In genomic region chr2:164969909-164970690, GRCh38 we compare ENCODE assay signal across 35 cellular contexts. TPM values are rescaled to one million over a fixed set of nuclear protein-coding genes. Genes with fewer than 3 reads are reported as not detected.
"Had no signal": no experiment of that assay in that cellular context is flagged by ENCODE, and none has a peak within 500 bp of the region (broad histone marks: within the 10 kb centered on the region; RNA-seq: fewer than 3 reads in every experiment).

No MANE protein-coding gene starts in this region.

- H3K9me3 ChIP-seq: body of pancreas, gastroesophageal sphincter, upper lobe of left lung, vagina had no signal

- H3K27me3 Mint-ChIP-seq: activated CD4-positive, alpha-beta memory T cell treated with anti-CD3 and anti-CD28 coated beads for 36 hours; activated CD4-positive, alpha-beta T cell treated with anti-CD3 and anti-CD28 coated beads, Interleukin-2, amount 10 ng/mL, durations not matched to agents 24 days and 14 days; activated naive CD8-positive, alpha-beta T cell; stimulated activated naive CD8-positive, alpha-beta T cell treated with anti-CD3 and anti-CD28 coated beads, Interleukin-15, amount 100 ng/mL, for 72 hours had no signal

- H3K4me1 Mint-ChIP-seq: activated CD4-positive, alpha-beta T cell treated with anti-CD3 and anti-CD28 coated beads, Interleukin-2, amount 10 ng/mL, durations not matched to agents 24 days and 14 days; nephron progenitor cell; stimulated activated naive CD8-positive, alpha-beta T cell treated with anti-CD3 and anti-CD28 coated beads, Interleukin-15, amount 100 ng/mL, for 72 hours had no signal

- H3K4me1 ChIP-seq: body of pancreas, upper lobe of left lung, vagina had no signal

- H3K36me3 ChIP-seq: cardiac muscle cell, gastroesophageal sphincter, upper lobe of left lung, vagina had no signal

- H3K27ac Mint-ChIP-seq: activated CD4-positive, alpha-beta memory T cell treated with anti-CD3 and anti-CD28 coated beads for 36 hours; activated CD4-positive, alpha-beta T cell treated with anti-CD3 and anti-CD28 coated beads, Interleukin-2, amount 10 ng/mL, durations not matched to agents 24 days and 14 days; activated naive CD8-positive, alpha-beta T cell; activated T-helper 1 cell treated with anti-CD3 and anti-CD28 coated beads, Interleukin-12 subunit alpha, Interleukin-12 subunit beta, Interleukin-2, Interleukin-4 antibody, amounts not matched to agents 30 ng/mL and 10 ng/mL and 1 ng/mL, durations not matched to agents 14 hours and 24 hours and 36 hours; nephron progenitor cell; T-helper 2 cell treated with Interferon-gamma antibody and Interleukin-4, amounts not matched to agents 5 μg/mL and 100 μg/mL, for 36 hours had no signal

- H3K4me3 Mint-ChIP-seq: activated CD4-positive, alpha-beta memory T cell treated with anti-CD3 and anti-CD28 coated beads for 36 hours; activated CD4-positive, alpha-beta T cell treated with anti-CD3 and anti-CD28 coated beads, Interleukin-2, amount 10 ng/mL, durations not matched to agents 24 days and 14 days; activated naive CD8-positive, alpha-beta T cell; activated T-helper 1 cell treated with anti-CD3 and anti-CD28 coated beads, Interleukin-12 subunit alpha, Interleukin-12 subunit beta, Interleukin-2, Interleukin-4 antibody, amounts not matched to agents 30 ng/mL and 10 ng/mL and 1 ng/mL, durations not matched to agents 14 hours and 24 hours and 36 hours; nephron progenitor cell; stimulated activated naive CD8-positive, alpha-beta T cell treated with anti-CD3 and anti-CD28 coated beads, Interleukin-15, amount 100 ng/mL, for 72 hours; T-helper 2 cell treated with Interferon-gamma antibody and Interleukin-4, amounts not matched to agents 5 μg/mL and 100 μg/mL, for 36 hours had no signal

- H3K9me3 Mint-ChIP-seq: activated CD4-positive, alpha-beta memory T cell treated with anti-CD3 and anti-CD28 coated beads for 36 hours; activated CD4-positive, alpha-beta T cell treated with anti-CD3 and anti-CD28 coated beads, Interleukin-2, amount 10 ng/mL, durations not matched to agents 24 days and 14 days; activated T-helper 1 cell treated with anti-CD3 and anti-CD28 coated beads, Interleukin-12 subunit alpha, Interleukin-12 subunit beta, Interleukin-2, Interleukin-4 antibody, amounts not matched to agents 30 ng/mL and 10 ng/mL and 1 ng/mL, durations not matched to agents 14 hours and 24 hours and 36 hours; nephron progenitor cell; T-helper 2 cell treated with Interferon-gamma antibody and Interleukin-4, amounts not matched to agents 5 μg/mL and 100 μg/mL, for 36 hours had no signal

- H3K4me3 ChIP-seq: body of pancreas, cardiac muscle cell, coronary artery, dorsolateral prefrontal cortex, gastroesophageal sphincter, hepatocyte, upper lobe of left lung, vagina had no signal

- H3K36me3 Mint-ChIP-seq: activated CD4-positive, alpha-beta memory T cell treated with anti-CD3 and anti-CD28 coated beads for 36 hours; activated naive CD8-positive, alpha-beta T cell had no signal

- H3K27me3 ChIP-seq: body of pancreas, cardiac muscle cell, dorsolateral prefrontal cortex, gastroesophageal sphincter, hepatocyte, upper lobe of left lung, vagina had no signal

- DNase-seq: activated CD4-positive, alpha-beta memory T cell treated with anti-CD3 and anti-CD28 coated beads for 36 hours; activated CD4-positive, alpha-beta T cell treated with anti-CD3 and anti-CD28 coated beads, Interleukin-2, amount 10 ng/mL, durations not matched to agents 24 days and 14 days; activated CD8-positive, alpha-beta memory T cell treated with anti-CD3 and anti-CD28 coated beads, Interleukin-2, amount 50 U/mL, for 4 hours; activated gamma-delta T cell treated with Interleukin-2 at 50 U/mL for 16 hours; activated T-cell treated with anti-CD3 and anti-CD28 coated beads, Interleukin-2, amount 50 U/mL, for 1 hour; anterior cingulate cortex; body of pancreas; cerebellar nuclear complex; dorsolateral prefrontal cortex; effector memory CD4-positive, alpha-beta T cell; erythroblast; islet precursor cell; left ventricle myocardium superior; nephron progenitor cell; nucleus accumbens; right cardiac atrium; stimulated activated CD4-positive, alpha-beta T cell treated with anti-CD3 and anti-CD28 coated beads, Interleukin-12 subunit alpha, Interleukin-12 subunit beta, amount 100 ng/mL, for 4 hours; stimulated activated CD4-positive, alpha-beta T cell treated with anti-CD3 and anti-CD28 coated beads, Interleukin-4, amount 100 ng/mL, for 1 hour; stimulated activated naive CD8-positive, alpha-beta T cell treated with anti-CD3 and anti-CD28 coated beads, Interleukin-15, amount 100 ng/mL, for 72 hours; substantia nigra; T-helper 1 cell; upper lobe of left lung had no signal

- H3K27ac ChIP-seq: body of pancreas, cardiac muscle cell, coronary artery, gastroesophageal sphincter, hepatocyte, upper lobe of left lung, vagina, VCaP had no signal

- ATAC-seq: activated CD4-positive, CD25-positive, alpha-beta regulatory T cell treated with anti-CD3 and anti-CD28 coated beads, Interleukin-2, amount 50 U/mL, for 24 hours; body of pancreas; gastroesophageal sphincter; left ventricle myocardium superior; right cardiac atrium; stimulated activated naive CD8-positive, alpha-beta T cell treated with anti-CD3 and anti-CD28 coated beads, Interleukin-15, amount 100 ng/mL, for 72 hours had no signal

RNA-seq across cellular contexts. Expression of gene SLC38A11, which starts 14.8 kb away (rescaled TPM):
- total RNA-seq: activated CD4-positive, alpha-beta memory T cell treated with anti-CD3 and anti-CD28 coated beads for 36 hours; activated CD4-positive, alpha-beta T cell treated with anti-CD3 and anti-CD28 coated beads, Interleukin-2, amount 10 ng/mL, durations not matched to agents 24 days and 14 days; activated CD8-positive, alpha-beta memory T cell treated with anti-CD3 and anti-CD28 coated beads for 36 hours; activated T-helper 1 cell treated with anti-CD3 and anti-CD28 coated beads, Interleukin-12 subunit alpha, Interleukin-12 subunit beta, Interleukin-2, Interleukin-4 antibody, amounts not matched to agents 30 ng/mL and 10 ng/mL and 1 ng/mL, durations not matched to agents 14 hours and 24 hours and 36 hours; cardiac muscle cell; lung microvascular endothelial cell; pulmonary artery endothelial cell had no signal
- polyA plus RNA-seq: cardiac muscle cell had no signal
